Comparison of ENCODE assay signal across 1 cellular context in genomic region chr4:83034630-83035494, GRCh38.
TF ChIP-seq lines count a peak whose summit lies in the region.

Gene COPS4, plus strand, starts transcription at chr4:83035183. Its CDS starts 42 bp downstream, at chr4:83035225.

TF ChIP-seq in K562, 482 proteins besides CTCF, POLR2A, EP300 and RAD21 (continued from another document and continues in another):
- TF ChIP-seq PREB (CRISPR knock-in tag; IDR thresholded peaks at IDR 0.05) (no peak), CREB3 (tag; conservative IDR thresholded peaks at IDR 0.05; ENCODE audit: low read depth) (0 out of 2 replicates have a peak, but pooled peaks have one; percentile 52), TEAD1 (CRISPR knock-in tag; IDR thresholded peaks at IDR 0.05) (peak in 1 of 2 experiments; percentile 67; a peak in 1 of 4 replicates), POLR2G (IDR thresholded peaks at IDR 0.05; ENCODE audit: low read depth, low read length) (peak; percentile 88), LEF1 (IDR thresholded peaks at IDR 0.05) (peak; percentile 55; the same call in 1 of the 2 replicates), ZNF695 (CRISPR knock-in tag; IDR thresholded peaks at IDR 0.05) (no peak), ZNF449 (CRISPR knock-in tag; IDR thresholded peaks at IDR 0.05) (0 out of 2 replicates have a peak, but pooled peaks have one; percentile 55), VEZF1 (CRISPR knock-in tag; IDR thresholded peaks at IDR 0.05) (peak; percentile 73), SMAD1 (IDR thresholded peaks at IDR 0.05; ENCODE audit: low read depth, low read length, partially characterized antibody) (peak; percentile 83), MEF2D (tag; conservative IDR thresholded peaks at IDR 0.05; ENCODE audit: low read depth) (no peak), MYBL2 (IDR thresholded peaks at IDR 0.05; ENCODE audit: low read depth) (peak; percentile 68; the same call in 1 of the 2 replicates), MYBL2 (CRISPR knock-in tag; IDR thresholded peaks at IDR 0.05; ENCODE audit: borderline replicate concordance) (no peak), NFXL1 (CRISPR knock-in tag; IDR thresholded peaks at IDR 0.05) (no peak), CEBPG (CRISPR knock-in tag; IDR thresholded peaks at IDR 0.05) (no peak), CEBPG (tag; conservative IDR thresholded peaks at IDR 0.05 in 1 of 2, IDR thresholded peaks at IDR 0.05 in 1 of 2) (no peak), POU5F1 (IDR thresholded peaks at IDR 0.05; ENCODE audit: borderline replicate concordance, low read depth, low read length, partially characterized antibody) (no peak), EHMT2 (IDR thresholded peaks at IDR 0.05) (no peak; the same call in 1 of the 2 replicates), ZNF77 (CRISPR knock-in tag; IDR thresholded peaks at IDR 0.05) (no peak), POLR2H (tag; IDR thresholded peaks at IDR 0.05; ENCODE audit: low read depth) (peak; percentile 95), MCM7 (IDR thresholded peaks at IDR 0.05) (0 out of 4 replicates have a peak, but pooled peaks of 1 of the 2 experiments have one; percentile 45), ZNF41 (CRISPR knock-in tag; conservative IDR thresholded peaks at IDR 0.05) (peak; percentile 35; the same call in 1 of the 2 replicates), RFX7 (CRISPR knock-in tag; IDR thresholded peaks at IDR 0.05) (no peak), ZBTB1 (CRISPR knock-in tag; IDR thresholded peaks at IDR 0.05; ENCODE audit: borderline replicate concordance, low read depth) (0 out of 2 replicates have a peak, but pooled peaks have one; percentile 12), SRSF1 (IDR thresholded peaks at IDR 0.05; ENCODE audit: low read depth, low read length) (no peak), GTF2B (IDR thresholded peaks at IDR 0.05; ENCODE audit: extremely low read depth, insufficient read length) (peak; percentile 86), C11orf30 (IDR thresholded peaks at IDR 0.05; ENCODE audit: low read depth) (peak; percentile 99), ZNF134 (CRISPR knock-in tag; conservative IDR thresholded peaks at IDR 0.05) (no peak), ZEB2 (IDR thresholded peaks at IDR 0.05) (peak; percentile 97), NCOA4 (IDR thresholded peaks at IDR 0.05; ENCODE audit: partially characterized antibody) (no peak), ZNF232 (CRISPR knock-in tag; IDR thresholded peaks at IDR 0.05) (no peak), CTBP1 (IDR thresholded peaks at IDR 0.05; ENCODE audit: borderline replicate concordance) (peak; percentile 83), YY1 (IDR thresholded peaks at IDR 0.05; ENCODE audit: borderline replicate concordance in 1 of 3, control insufficient read depth in 1 of 3, extremely low read depth in 1 of 3, insufficient read depth in 3 of 3, insufficient read length in 1 of 3, insufficient replicate concordance in 2 of 3, low read depth in 1 of 3, low read length in 2 of 3) (peak; percentile 80 to 96 (median 91)), FOXJ2 (tag; IDR thresholded peaks at IDR 0.05) (peak; percentile 84), ZNF316 (IDR thresholded peaks at IDR 0.05) (no peak), GTF2E2 (tag; IDR thresholded peaks at IDR 0.05) (peak; percentile 98), ARID3A (IDR thresholded peaks at IDR 0.05; ENCODE audit: borderline replicate concordance, low read depth, low read length) (peak; percentile 66; the same call in 1 of the 2 replicates), MAZ (CRISPR knock-in tag; conservative IDR thresholded peaks at IDR 0.05 in 1 of 2, IDR thresholded peaks at IDR 0.05 in 1 of 2) (peak; percentile 61 to 91), NCOA1 (IDR thresholded peaks at IDR 0.05; ENCODE audit: low read depth) (peak; percentile 97), NBN (IDR thresholded peaks at IDR 0.05; ENCODE audit: low read depth) (peak; percentile 91), SMARCA5 (IDR thresholded peaks at IDR 0.05) (peak; percentile 79; the same call in 1 of the 2 replicates), HIVEP1 (CRISPR knock-in tag; IDR thresholded peaks at IDR 0.05) (no peak), TBP (optimal IDR thresholded peaks at IDR 0.05; ENCODE audit: low read depth, low read length) (peak; percentile 97), CHAMP1 (IDR thresholded peaks at IDR 0.05) (peak; percentile 95), SAFB (IDR thresholded peaks at IDR 0.05; ENCODE audit: borderline replicate concordance, low read depth, low read length) (no peak), THRB (CRISPR knock-in tag; conservative IDR thresholded peaks at IDR 0.05) (peak; percentile 42; the same call in 1 of the 2 replicates), FOXK2 (conservative IDR thresholded peaks at IDR 0.05 in 1 of 2, IDR thresholded peaks at IDR 0.05 in 1 of 2; ENCODE audit: low read depth in 2 of 2) (peak; percentile 81 to 94), NR2F6 (CRISPR knock-in tag; IDR thresholded peaks at IDR 0.05) (no peak), ZBTB34 (CRISPR knock-in tag; IDR thresholded peaks at IDR 0.05) (no peak)
- TF ChIP-seq, protein P1, sequence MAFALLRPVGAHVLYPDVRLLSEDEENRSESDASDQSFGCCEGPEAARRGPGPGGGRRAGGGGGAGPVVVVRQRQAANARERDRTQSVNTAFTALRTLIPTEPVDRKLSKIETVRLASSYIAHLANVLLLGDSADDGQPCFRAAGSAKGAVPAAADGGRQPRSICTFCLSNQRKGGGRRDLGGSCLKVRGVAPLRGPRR (CRISPR knock-in tag; IDR thresholded peaks at IDR 0.05), result peak; percentile 61; the same call in 1 of the 2 replicates
- TF ChIP-seq, protein P2, sequence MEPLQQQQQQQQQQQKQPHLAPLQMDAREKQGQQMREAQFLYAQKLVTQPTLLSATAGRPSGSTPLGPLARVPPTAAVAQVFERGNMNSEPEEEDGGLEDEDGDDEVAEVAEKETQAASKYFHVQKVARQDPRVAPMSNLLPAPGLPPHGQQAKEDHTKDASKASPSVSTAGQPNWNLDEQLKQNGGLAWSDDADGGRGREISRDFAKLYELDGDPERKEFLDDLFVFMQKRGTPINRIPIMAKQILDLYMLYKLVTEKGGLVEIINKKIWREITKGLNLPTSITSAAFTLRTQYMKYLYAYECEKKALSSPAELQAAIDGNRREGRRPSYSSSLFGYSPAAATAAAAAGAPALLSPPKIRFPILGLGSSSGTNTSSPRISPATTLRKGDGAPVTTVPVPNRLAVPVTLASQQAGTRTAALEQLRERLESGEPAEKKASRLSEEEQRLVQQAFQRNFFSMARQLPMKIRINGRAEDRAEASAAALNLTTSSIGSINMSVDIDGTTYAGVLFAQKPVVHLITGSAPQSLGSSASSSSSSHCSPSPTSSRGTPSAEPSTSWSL (CRISPR knock-in tag; IDR thresholded peaks at IDR 0.05; ENCODE audit: borderline replicate concordance), result no peak
